23 cellular contexts compared by ENCODE assay signal in the genomic region with DNA sequence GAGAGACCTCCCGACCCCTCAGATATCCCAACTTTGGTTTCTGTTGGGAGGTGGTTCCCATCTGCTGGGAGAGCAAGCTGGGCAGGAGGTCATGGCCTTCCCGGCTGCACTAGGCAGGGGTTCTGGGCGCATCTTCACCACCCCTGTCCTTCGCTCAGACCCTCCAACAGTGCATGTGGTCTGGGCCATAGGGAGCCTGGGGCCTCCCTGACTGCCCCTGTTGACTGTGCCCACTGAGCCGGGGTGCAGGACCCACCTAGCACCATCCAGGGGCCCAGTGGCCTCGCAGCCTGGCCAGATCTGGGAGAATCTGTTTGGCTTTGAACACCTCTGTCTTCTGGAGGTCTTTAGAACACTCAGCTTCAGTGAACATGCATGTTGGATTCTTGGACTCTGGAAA. TPM values are rescaled to one million over a fixed set of nuclear protein-coding genes. Genes with fewer than 3 reads are reported as not detected.
"Had no signal": no experiment of that assay in that cellular context is flagged by ENCODE, and none has a peak within 500 bp of the region (broad histone marks: within the 10 kb centered on the region; RNA-seq: fewer than 3 reads in every experiment).

No MANE protein-coding gene starts in this region.

- H3K4me3 ChIP-seq: K562, SJSA1, SK-N-MC had no signal

- H3K36me3 ChIP-seq: SJSA1 had no signal

- H3K36me3 Mint-ChIP-seq: IgD-negative memory B cell had no signal

- H3K9me3 ChIP-seq: SJSA1 had no signal

- DNase-seq: Kasumi-1, MM.1S, NCI-H1092 treated with DMSO at 0.1 percent for 48 hours, NCI-H1436, NCI-H187, NCI-H2029, NCI-H2081 treated with DMSO at 0.1 percent for 48 hours, NCI-H2171, NCI-H345, NCI-H446 treated with DMSO at 0.1 percent for 48 hours, NCI-H510A treated with DMSO at 0.1 percent for 48 hours, NCI-H69, NCI-H774, Right ventricle myocardium superior, RPMI8226, SIG-M5 had no signal

- H3K4me2 ChIP-seq: KMS-11 had no signal

- H3K27ac ChIP-seq: KMS-11, SJSA1, SK-N-MC had no signal

- ATAC-seq: K562 had no signal

- H3K4me1 ChIP-seq: SJSA1 had no signal

- H3K9me3 Mint-ChIP-seq: IgD-negative memory B cell had no signal

- H3K4me3 Mint-ChIP-seq: IgD-negative memory B cell had no signal

- H3K9ac ChIP-seq: KMS-11 had no signal

RNA-seq across cellular contexts. Expression of a gene that starts 18.7 kb away (rescaled TPM):
- total RNA-seq: HT1080, M059J had no signal
- polyA plus RNA-seq: IgD-negative memory B cell, K562 had no signal

RNA-seq across cellular contexts. Expression of a gene that starts 51.0 kb away (rescaled TPM):
- total RNA-seq: HT1080, K562, M059J, SJSA1 had no signal
- polyA plus RNA-seq: IgD-negative memory B cell, K562 had no signal
